Comparison of ENCODE assay signal across 13 cellular contexts in genomic region chr17:77387891-77388290, GRCh38.
DNase-seq lines count a peak whose midpoint lies in the region; ATAC-seq and TF ChIP-seq lines count a peak whose summit lies in the region.
"Had no signal": no experiment of that assay in that cellular context is flagged by ENCODE, and none has a peak within 500 bp of the region (broad histone marks: within the 10 kb centered on the region; RNA-seq: fewer than 3 reads in every experiment).

No MANE protein-coding gene starts in this region.

- H3K9me3 ChIP-seq in adipocyte (ENCODE audit: control insufficient read depth, low read length) (no peaks in the 10 kb centered on the region), lower lobe of right lung (no peaks in the 10 kb centered on the region), stomach (no peaks in the 10 kb centered on the region)

- H3K4me1 Mint-ChIP-seq in activated CD4-positive, alpha-beta T cell treated with anti-CD3 and anti-CD28 coated beads, Interleukin-2, amount 10 ng/mL, durations not matched to agents 24 days and 14 days = peaks cover 76% of the 10 kb centered on the region

- H3K9ac ChIP-seq in adipocyte (ENCODE audit: low read length) = peak overlapping the region; percentile 69

- 77 to 86% (median 80%) methylated on average over 11 to 14 of the region's 14 CpGs for WGBS in stomach, 5 donors

- no peak for TF ChIP-seq CTCF in lower lobe of right lung (IDR thresholded peaks at IDR 0.05)
- TF ChIP-seq CTCF in stomach (IDR thresholded peaks at IDR 0.05) = no peak

- no peak for TF ChIP-seq POLR2A in stomach (IDR thresholded peaks at IDR 0.05)

- CTCF ChIA-PET in HEK293T (lab: Yijun Ruan, JAX) = no interaction called here

- H3K36me3 Mint-ChIP-seq in activated CD4-positive, alpha-beta T cell treated with anti-CD3 and anti-CD28 coated beads, Interleukin-2, amount 10 ng/mL, durations not matched to agents 24 days and 14 days (ENCODE audit: low read depth) = peaks cover 15% of the 10 kb centered on the region

- peaks cover 93% of the 10 kb centered on the region for H3K4me1 ChIP-seq in adipocyte (ENCODE audit: control insufficient read depth, insufficient read depth, low read length)
- H3K4me1 ChIP-seq in lower lobe of right lung = peaks cover 95% of the 10 kb centered on the region
- peaks cover 90 to 98% (median 95%) of the 10 kb centered on the region in 4 donors for H3K4me1 ChIP-seq in stomach

- DNase-seq in activated CD4-positive, alpha-beta T cell treated with anti-CD3 and anti-CD28 coated beads, Interleukin-2, amount 10 ng/mL, durations not matched to agents 24 days and 14 days = no peak
- no peak for DNase-seq in activated CD4-positive, alpha-beta T cell treated with anti-CD3 and anti-CD28 coated beads, Interleukin-2, amount 50 U/mL, for 48 hours
- DNase-seq in adipocyte (ENCODE audit: low read depth) (no peak), lower lobe of right lung (no peak), stomach (no peak), HEK293T (ENCODE audit: extremely low spot score) (no peak), HuH-7.5 (ENCODE audit: low spot score) (no peak)
- DNase-seq: 8988T; activated naive CD4-positive, alpha-beta T cell treated with Interleukin-2 at 50 U/mL for 16 hours; DMS79 treated with DMSO at 0.1 percent for 48 hours; NCI-H345 had no signal

- H3K27ac ChIP-seq in lower lobe of right lung (peak overlapping the region; percentile 81), stomach (peak overlapping the region; percentile 26 to 98 (median 93))
- H3K27ac ChIP-seq: VCaP had no signal

- TF ChIP-seq EP300 in stomach (IDR thresholded peaks at IDR 0.05) = no peak

- H3K27me3 ChIP-seq in adipocyte (replicated peaks; ENCODE audit: control insufficient read depth, insufficient read depth, low read length) = no peaks in the 10 kb centered on the region
- H3K27me3 ChIP-seq in lower lobe of right lung (ENCODE audit: low read depth) = no peaks in the 10 kb centered on the region
- no peaks in the 10 kb centered on the region for H3K27me3 ChIP-seq in stomach

- ATAC-seq in lower lobe of right lung (no peak), GM21447 (IDR thresholded peaks at IDR 0.05; ENCODE audit: unreplicated experiment) (no peak)

- H3K4me3 ChIP-seq in adipocyte (ENCODE audit: low read length) (no peak overlapping the region), lower lobe of right lung (no peak overlapping the region), stomach (no peak overlapping the region)

- no peak overlapping the region for H3K27ac Mint-ChIP-seq in activated CD4-positive, alpha-beta T cell treated with anti-CD3 and anti-CD28 coated beads, Interleukin-2, amount 10 ng/mL, durations not matched to agents 24 days and 14 days

- POLR2A ChIA-PET in HEK293T (lab: Yijun Ruan, JAX) = no interaction called here

- no peaks in the 10 kb centered on the region for H3K27me3 Mint-ChIP-seq in activated CD4-positive, alpha-beta T cell treated with anti-CD3 and anti-CD28 coated beads, Interleukin-2, amount 10 ng/mL, durations not matched to agents 24 days and 14 days

- H3K4me3 Mint-ChIP-seq in activated CD4-positive, alpha-beta T cell treated with anti-CD3 and anti-CD28 coated beads, Interleukin-2, amount 10 ng/mL, durations not matched to agents 24 days and 14 days = peak overlapping the region; percentile 18

- H3K36me3 ChIP-seq in adipocyte (ENCODE audit: control insufficient read depth, insufficient read depth, low read length, severe bottlenecking) (peaks cover 7% of the 10 kb centered on the region), lower lobe of right lung (no peaks in the 10 kb centered on the region), stomach (peaks cover 0 to 7% (median 0%) of the 10 kb centered on the region in 4 donors)

- intact Hi-C loops in activated CD4-positive, alpha-beta T cell treated with anti-CD3 and anti-CD28 coated beads, Interleukin-2, amount 10 ng/mL, durations not matched to agents 24 days and 14 days (cut with micrococcal nuclease) = loop anchor here (2.0 kb wide), 1 partner anchor 85 kb away; no protein-coding TSS in a partner anchor
- intact Hi-C loops in lower lobe of right lung (cut with DNase I) (no loop called here), stomach (cut with DNase I; ENCODE audit: low total_unique reads) (no loop called here)

- H3K9me3 Mint-ChIP-seq in activated CD4-positive, alpha-beta T cell treated with anti-CD3 and anti-CD28 coated beads, Interleukin-2, amount 10 ng/mL, durations not matched to agents 24 days and 14 days = no peaks in the 10 kb centered on the region

TF ChIP-seq in HEK293T, 16 proteins besides CTCF, POLR2A, EP300 and RAD21:
- TF ChIP-seq BHLHE40 (IDR thresholded peaks at IDR 0.05; ENCODE audit: borderline replicate concordance) = no peak
- TF ChIP-seq CTBP1 (IDR thresholded peaks at IDR 0.05; ENCODE audit: borderline replicate concordance) = no peak
- TF ChIP-seq NFRKB (IDR thresholded peaks at IDR 0.05) = no peak
- no peak for TF ChIP-seq FOXK2 (IDR thresholded peaks at IDR 0.05)
- TF ChIP-seq LEF1 (IDR thresholded peaks at IDR 0.05; ENCODE audit: borderline replicate concordance) = no peak
- TF ChIP-seq ARNT (IDR thresholded peaks at IDR 0.05) = no peak
- no peak for TF ChIP-seq ZNF384 (IDR thresholded peaks at IDR 0.05)
- TF ChIP-seq SP1 (IDR thresholded peaks at IDR 0.05) = no peak
- TF ChIP-seq L3MBTL2 (conservative IDR thresholded peaks at IDR 0.05) = no peak
- no peak for TF ChIP-seq ELF4 (IDR thresholded peaks at IDR 0.05)
- no peak for TF ChIP-seq FOXA1 (IDR thresholded peaks at IDR 0.05)
- TF ChIP-seq HDGF (IDR thresholded peaks at IDR 0.05; ENCODE audit: borderline replicate concordance) = no peak
- no peak for TF ChIP-seq FOXM1 (IDR thresholded peaks at IDR 0.05; ENCODE audit: borderline replicate concordance)
- TF ChIP-seq PKNOX1 (IDR thresholded peaks at IDR 0.05) = no peak
- TF ChIP-seq SUZ12 (IDR thresholded peaks at IDR 0.05) = no peak
- TF ChIP-seq TARDBP (IDR thresholded peaks at IDR 0.05) = no peak
